ENCODE assay signal across 23 cellular contexts in the genomic region with DNA sequence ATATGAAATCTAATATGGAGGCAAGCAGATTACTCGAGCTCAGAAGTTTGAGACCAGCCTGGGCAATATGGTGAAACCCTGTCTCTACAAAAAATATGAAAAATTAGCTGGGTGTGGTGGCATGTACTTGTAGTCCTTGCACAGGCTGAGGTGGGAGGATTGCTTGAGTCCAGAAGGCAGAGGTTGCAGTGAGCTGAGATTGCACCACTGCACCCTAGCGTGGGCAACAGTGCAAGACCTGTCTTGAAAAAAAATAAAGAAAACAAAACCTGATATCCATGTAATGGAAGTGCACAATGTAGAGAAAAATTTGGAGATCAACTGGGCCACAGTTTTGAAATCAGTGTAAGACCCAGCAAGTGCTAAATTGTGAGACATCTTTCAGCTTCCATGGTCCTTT. TPM values are rescaled to one million over a fixed set of nuclear protein-coding genes. Genes with fewer than 3 reads are reported as not detected.
"Had no signal": no experiment of that assay in that cellular context is flagged by ENCODE, and none has a peak within 500 bp of the region (broad histone marks: within the 10 kb centered on the region; RNA-seq: fewer than 3 reads in every experiment).

No MANE protein-coding gene starts in this region.

- H3K27me3 Mint-ChIP-seq: natural killer cell treated with Interleukin-12 subunit alpha and Interleukin-12 subunit beta and Interleukin-15 and Interleukin-18, amount 100 ng/mL, for 72 hours; type B pancreatic cell had no signal

- H3K9me3 Mint-ChIP-seq: natural killer cell treated with Interleukin-12 subunit alpha and Interleukin-12 subunit beta and Interleukin-15 and Interleukin-18, amount 100 ng/mL, for 72 hours; stimulated activated effector memory CD8-positive, alpha-beta T cell treated with anti-CD3 and anti-CD28 coated beads, Interleukin-12 subunit alpha, Interleukin-12 subunit beta, amount 100 ng/mL, for 72 hours; type B pancreatic cell had no signal

- H3K4me1 ChIP-seq: left lung, neural progenitor cell, right lobe of liver, stomach, testis, tibial artery had no signal

- H3K9me3 ChIP-seq: mucosa of descending colon, right lobe of liver, testis, tibial artery had no signal

- H3K4me1 Mint-ChIP-seq: mesothelial cell of epicardium; naive B cell; neural progenitor cell; stimulated activated effector memory CD8-positive, alpha-beta T cell treated with anti-CD3 and anti-CD28 coated beads, Interleukin-12 subunit alpha, Interleukin-12 subunit beta, amount 100 ng/mL, for 72 hours had no signal

- H3K36me3 Mint-ChIP-seq: mesothelial cell of epicardium; naive B cell; natural killer cell treated with Interleukin-12 subunit alpha and Interleukin-12 subunit beta and Interleukin-15 and Interleukin-18, amount 100 ng/mL, for 72 hours; neural progenitor cell; stimulated activated effector memory CD8-positive, alpha-beta T cell treated with anti-CD3 and anti-CD28 coated beads, Interleukin-12 subunit alpha, Interleukin-12 subunit beta, amount 100 ng/mL, for 72 hours; type B pancreatic cell had no signal

- H3K27ac Mint-ChIP-seq: mesothelial cell of epicardium; natural killer cell treated with Interleukin-12 subunit alpha and Interleukin-12 subunit beta and Interleukin-15 and Interleukin-18, amount 100 ng/mL, for 72 hours; neural progenitor cell; stimulated activated effector memory CD8-positive, alpha-beta T cell treated with anti-CD3 and anti-CD28 coated beads, Interleukin-12 subunit alpha, Interleukin-12 subunit beta, amount 100 ng/mL, for 72 hours; type B pancreatic cell had no signal

- DNase-seq: cortex of kidney; kidney; left lung; mesenchymal stem cell; mucosa of descending colon; naive B cell; right lobe of liver; stimulated activated CD4-positive, alpha-beta T cell treated with anti-CD3 and anti-CD28 coated beads, Interleukin-12 subunit alpha, Interleukin-12 subunit beta, amount 100 ng/mL, for 4 hours; stimulated activated CD4-positive, alpha-beta T cell treated with anti-CD3 and anti-CD28 coated beads, Interleukin-1b, Interleukin-23, amount 100 ng/mL, for 48 hours; stimulated activated CD4-positive, alpha-beta T cell treated with anti-CD3 and anti-CD28 coated beads, Interleukin-4, amount 100 ng/mL, for 1 hour; stimulated activated naive CD4-positive, alpha-beta T cell treated with Interleukin-2 at 50 U/mL for 16 hours; stomach; testis; tibial artery had no signal

- H3K36me3 ChIP-seq: left lung, neural progenitor cell, right lobe of liver, stomach, tibial artery had no signal

- H3K27ac ChIP-seq: left lung, neural progenitor cell, right lobe of liver, stomach, testis, tibial artery had no signal

- H3K4me3 ChIP-seq: left lung, mucosa of descending colon, neural progenitor cell, right lobe of liver, smooth muscle cell, stomach, testis, tibial artery had no signal

- H3K27me3 ChIP-seq: left lung, neural progenitor cell, right lobe of liver, stomach, testis, tibial artery had no signal

- H3K4me3 Mint-ChIP-seq: mesothelial cell of epicardium; naive B cell; natural killer cell treated with Interleukin-12 subunit alpha and Interleukin-12 subunit beta and Interleukin-15 and Interleukin-18, amount 100 ng/mL, for 72 hours; neural progenitor cell; stimulated activated effector memory CD8-positive, alpha-beta T cell treated with anti-CD3 and anti-CD28 coated beads, Interleukin-12 subunit alpha, Interleukin-12 subunit beta, amount 100 ng/mL, for 72 hours; type B pancreatic cell had no signal

RNA-seq across cellular contexts. Expression of a gene that starts 17.4 kb away (rescaled TPM):
- total RNA-seq: dermis microvascular lymphatic vessel endothelial cell; left lung; lung microvascular endothelial cell; natural killer cell treated with Interleukin-12 subunit alpha and Interleukin-12 subunit beta and Interleukin-15 and Interleukin-18, amount 100 ng/mL, for 72 hours; right lobe of liver; subcutaneous adipose tissue had no signal
